Comparison of ENCODE assay signal across 6 cellular contexts in the genomic region with DNA sequence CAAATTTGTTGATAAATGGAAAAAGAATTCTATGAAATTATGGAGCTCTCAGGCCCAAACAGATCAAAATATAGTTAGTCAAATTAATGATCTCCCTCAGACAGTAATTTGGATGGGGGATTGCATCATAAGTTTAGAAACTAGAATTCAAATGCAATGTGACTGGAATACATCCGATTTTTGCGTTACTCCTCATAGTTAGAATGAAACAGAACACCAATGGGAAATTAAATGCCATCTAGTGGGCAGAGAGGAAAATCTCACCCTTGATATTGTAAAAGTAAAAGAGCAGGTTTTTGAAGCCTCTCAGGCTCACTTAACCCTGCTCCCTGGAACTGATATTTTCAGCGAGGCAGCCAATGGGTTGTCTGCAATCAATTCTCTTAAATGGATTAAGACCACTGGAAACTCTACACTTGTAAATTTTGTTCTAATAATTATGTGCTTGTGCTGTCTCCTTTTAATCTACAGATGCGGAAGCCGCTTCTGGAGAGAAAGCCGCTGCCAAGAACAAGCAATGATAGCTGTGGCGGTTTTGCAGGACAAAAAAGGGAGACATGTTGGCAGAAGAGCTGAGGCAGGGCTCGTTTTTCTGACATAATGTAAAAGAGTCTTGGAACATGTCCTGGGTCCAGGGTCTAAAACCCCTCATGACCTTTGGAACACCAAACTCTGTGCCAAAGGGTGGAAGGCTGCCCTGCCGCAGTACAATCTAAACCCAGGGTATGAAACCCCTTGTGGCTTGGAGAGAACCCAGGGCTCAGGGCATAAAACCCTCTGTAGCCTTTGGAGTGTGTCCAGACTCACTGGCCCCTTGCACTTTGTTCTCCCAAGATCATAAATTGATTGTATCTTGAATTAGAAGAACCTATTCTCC. TPM values are rescaled to one million over a fixed set of nuclear protein-coding genes. Genes with fewer than 3 reads are reported as not detected.
A peak's percentile ranks its signal among the peaks of the same experiment; 100 is the strongest.
DNase-seq lines count a peak whose midpoint lies in the region; ATAC-seq, FAIRE-seq and TF ChIP-seq lines count a peak whose summit lies in the region.

No MANE protein-coding gene starts in this region.

- no peak overlapping the region for H2BK15ac ChIP-seq in H1 (ENCODE audit: low read length)

- H3K27me3 ChIP-seq in Karpas-422 (ENCODE audit: low read length), result no peaks in the 10 kb centered on the region
- no peaks in the 10 kb centered on the region for H3K27me3 ChIP-seq in H1 (replicated peaks in 1 of 4; ENCODE audit: control insufficient read depth in 3 of 4, extremely low read depth in 1 of 4, insufficient read depth in 3 of 4, low read length in 3 of 4)

- H2BK12ac ChIP-seq in H1 (ENCODE audit: low read depth, low read length), result no peak overlapping the region

- H2BK5ac ChIP-seq in H1 (ENCODE audit: low read depth, low read length), result no peak overlapping the region

- H3K36me3 ChIP-seq in Karpas-422 (ENCODE audit: insufficient read depth, low read length) (peaks cover 28% of the 10 kb centered on the region), H1 (ENCODE audit: control insufficient read depth in 2 of 4, insufficient read depth in 4 of 4, low read length in 3 of 4) (peaks cover 0 to 11% (median 7%) of the 10 kb centered on the region in 4 experiments; a peak in 5 of 8 replicates)

- DNase-seq in Ammon's horn (ENCODE audit: low spot score) (peak; percentile 46), Karpas-422 (peak; percentile 72), H1 (ENCODE audit: low read depth in 1 of 2, low spot score in 2 of 2) (no peak), stromal cell of bone marrow (ENCODE audit: low read depth) (peak; percentile 35)
- DNase-seq in stimulated activated CD4-positive, alpha-beta T cell treated with anti-CD3 and anti-CD28 coated beads, Interleukin-1b, Interleukin-23, amount 100 ng/mL, for 48 hours, result no peak

- TF ChIP-seq CTCF in H1 (IDR thresholded peaks at IDR 0.05; ENCODE audit: control extremely low read depth in 1 of 3, insufficient read depth in 1 of 3, low read depth in 1 of 3, low read length in 3 of 3), result peak in 2 of 3 experiments; percentile 15 to 59; a peak in 2 of 4 replicates

- H3K9me3 ChIP-seq in Karpas-422 (ENCODE audit: low read length) (peaks cover 22% of the 10 kb centered on the region), H1 (ENCODE audit: insufficient read depth in 2 of 2, low read depth in 1 of 2, low read length in 1 of 2) (no peaks in the 10 kb centered on the region)

- H3K79me2 ChIP-seq in Karpas-422 (ENCODE audit: low read length) (peaks cover 23% of the 10 kb centered on the region), H1 (ENCODE audit: control insufficient read depth in 1 of 2, insufficient read depth in 2 of 2, low read length in 2 of 2) (no peaks in the 10 kb centered on the region; a peak in 1 of 4 replicates)

- H3K27ac ChIP-seq in Karpas-422 (ENCODE audit: low read length) (no peak overlapping the region), H1 (ENCODE audit: low read depth, low read length) (no peak overlapping the region)

- TF ChIP-seq POLR2A in H1 (IDR thresholded peaks at IDR 0.05; ENCODE audit: control extremely low read depth in 1 of 2, low read depth in 2 of 2, low read length in 2 of 2), result no peak
- TF ChIP-seq POLR2A in GM18505 (IDR thresholded peaks at IDR 0.05; ENCODE audit: borderline replicate concordance, extremely low read depth, insufficient read depth, insufficient read length), result no peak

- no peaks in the 10 kb centered on the region; the same call in 1 of the 2 replicates for H3K79me1 ChIP-seq in H1 (ENCODE audit: low read depth, low read length)

- H2AK5ac ChIP-seq in H1 (ENCODE audit: low read depth, low read length), result no peak overlapping the region

- H3K4me1 ChIP-seq in Karpas-422 (ENCODE audit: low read length), result peaks cover 16% of the 10 kb centered on the region
- H3K4me1 ChIP-seq in H1 (replicated peaks in 1 of 4; ENCODE audit: control insufficient read depth in 3 of 4, insufficient read depth in 4 of 4, low read length in 3 of 4), result no peaks in the 10 kb centered on the region

- no peak overlapping the region for H3K4ac ChIP-seq in H1 (replicated peaks; ENCODE audit: insufficient read length, low read depth, low read length)

- H3K56ac ChIP-seq in H1 (replicated peaks; ENCODE audit: insufficient read length, low read depth, low read length), result no peak overlapping the region

- H3K23ac ChIP-seq in H1 (ENCODE audit: insufficient read length), result no peak overlapping the region

- no peak overlapping the region for H3K4me2 ChIP-seq in Karpas-422 (ENCODE audit: low read depth, low read length, poor library complexity, severe bottlenecking)
- H3K4me2 ChIP-seq in H1 (ENCODE audit: insufficient read depth in 1 of 2, low read depth in 2 of 2, low read length in 2 of 2), result no peak overlapping the region

- CTCF ChIA-PET in H1 (lab: Charles Lee; ENCODE audit: partially characterized antibody), result interaction anchor here (0.7 to 2.0 kb wide), 13 partner anchors 8 to 165 kb away, joined by 3 to 13 read pairs (median 3); a partner anchor contains a TSS

- H4K5ac ChIP-seq in H1 (ENCODE audit: insufficient read length, low read depth, low read length), result no peak overlapping the region

- no peak for TF ChIP-seq EP300 in H1 (IDR thresholded peaks at IDR 0.05; ENCODE audit: borderline replicate concordance in 1 of 2, low read depth in 2 of 2, low read length in 2 of 2)

- no peaks in the 10 kb centered on the region for H3K23me2 ChIP-seq in H1 (ENCODE audit: low read depth, low read length)

- WGBS in H1 (ENCODE audit: extremely low coverage in 1 of 2, insufficient coverage in 1 of 2, insufficient read length in 1 of 2, insufficient replicate concordance in 2 of 2, low coverage in 1 of 2, low lambda C conversion rate in 2 of 2, missing lambda C conversion rate in 1 of 2), 2 experiments, result 71% methylated on average over 9 of the region's 9 CpGs; no CpG with 5 or more reads in 1 of the 2 experiments

- H4K20me1 ChIP-seq in Karpas-422 (ENCODE audit: insufficient read depth, low read depth, low read length) (no peaks in the 10 kb centered on the region), H1 (replicated peaks in 1 of 2; ENCODE audit: control insufficient read depth in 1 of 2, insufficient read depth in 2 of 2, low read length in 2 of 2) (no peaks in the 10 kb centered on the region)

- no peak overlapping the region for H4K91ac ChIP-seq in H1 (replicated peaks; ENCODE audit: insufficient read length, low read length)

- no peak overlapping the region for H4K8ac ChIP-seq in H1 (ENCODE audit: extremely low read depth, insufficient read depth, low read length)

- H3K4me3 ChIP-seq in Karpas-422 (ENCODE audit: low read length), result no peak overlapping the region
- no peak overlapping the region for H3K4me3 ChIP-seq in H1 (ENCODE audit: extremely low read depth in 1 of 4, insufficient read depth in 2 of 4, low read depth in 3 of 4, low read length in 4 of 4)

- H3K9me2 ChIP-seq in Karpas-422 (replicated peaks; ENCODE audit: insufficient read depth, low read length), result no peaks in the 10 kb centered on the region

- H2AFZ ChIP-seq in Karpas-422 (ENCODE audit: low read length) (no peak overlapping the region), H1 (ENCODE audit: low read length) (no peak overlapping the region)

- H3K9ac ChIP-seq in Karpas-422 (ENCODE audit: low read length) (no peak overlapping the region), H1 (replicated peaks in 1 of 4; ENCODE audit: extremely low read depth in 1 of 4, low read depth in 3 of 4, low read length in 3 of 4) (no peak overlapping the region)

- no peak overlapping the region for H3K18ac ChIP-seq in H1 (ENCODE audit: extremely low read depth, low read length)

- no peak overlapping the region for H3K14ac ChIP-seq in H1 (ENCODE audit: insufficient read length)

- no peak overlapping the region for H2BK120ac ChIP-seq in H1 (replicated peaks; ENCODE audit: low read depth, low read length)

- no peak overlapping the region for H2BK20ac ChIP-seq in H1 (ENCODE audit: low read length)

- TF ChIP-seq RAD21 in H1 (IDR thresholded peaks at IDR 0.05 in 1 of 2, conservative IDR thresholded peaks at IDR 0.05 in 1 of 2; ENCODE audit: low read depth in 2 of 2, low read length in 2 of 2), result peak; percentile 34 to 51

- POLR2A ChIA-PET in H1 (lab: Charles Lee; ENCODE audit: partially characterized antibody), result interaction anchor here (0.7 to 4.3 kb wide), 12 partner anchors 11 to 157 kb away, joined by 3 to 28 read pairs (median 3); a partner anchor contains a TSS

- no peak for ATAC-seq in GM18505 (IDR thresholded peaks at IDR 0.05; ENCODE audit: unreplicated experiment)

- FAIRE-seq in H1 (lab: Jason Lieb, UNC), result peak; percentile 50

RNA-seq across cellular contexts. Expression of a gene that starts 12.9 kb away (rescaled TPM):
- 12.3 TPM in 2 replicates for total RNA-seq in Karpas-422 (2014; rRNA removed; shearing (Covaris generic); ENCODE audit: low replicate concordance)
- 19.2 and 19.7 TPM in 2 replicates for total RNA-seq in H1 (2021; fragmentation: NEBNext Ultra II Directional; extraction: Animal tissue kit (Norgen Biotek cat#: 25700))
- 4.4 and 5.4 TPM in 2 replicates for polyA plus RNA-seq in H1 (2011; rRNA removed)
- polyA plus RNA-seq in H1 (2011; cell fraction: cytosol; rRNA removed), result 8.2 TPM
- polyA plus RNA-seq in H1 (2011; cell fraction: nucleus; rRNA removed), result 9.6 TPM
- 8.6 to 10.5 TPM (median 10.1 TPM) in 4 replicates for polyA plus RNA-seq in H1 (2012, experiment 1 of 2)
- polyA plus RNA-seq in H1 (2012, experiment 2 of 2), result 0.76 TPM
- 7.0 TPM for polyA plus RNA-seq in H1 (2013, experiment 1 of 2)
- polyA plus RNA-seq in H1 (2013, experiment 2 of 2), result 6.7 TPM
- polyA minus RNA-seq in H1 (2011; rRNA and poly(A)+ RNA removed), result 16.5 and 19.3 TPM in 2 replicates
- polyA minus RNA-seq in H1 (2011; cell fraction: cytosol; rRNA and poly(A)+ RNA removed), result 8.0 TPM
- polyA minus RNA-seq in H1 (2011; cell fraction: nucleus; rRNA and poly(A)+ RNA removed), result 16.1 TPM

RNA-seq across cellular contexts. Expression of a gene that starts 14.7 kb away (rescaled TPM):
- 16.3 and 24.2 TPM in 2 replicates for total RNA-seq in Karpas-422 (2014; rRNA removed; shearing (Covaris generic); ENCODE audit: low replicate concordance)
- total RNA-seq in H1 (2021; fragmentation: NEBNext Ultra II Directional; extraction: Animal tissue kit (Norgen Biotek cat#: 25700)), result 90.7 and 90.9 TPM in 2 replicates
- 99.6 and 110 TPM in 2 replicates for polyA plus RNA-seq in H1 (2011; rRNA removed)
- polyA plus RNA-seq in H1 (2011; cell fraction: cytosol; rRNA removed), result 66.5 TPM
- 74.2 TPM for polyA plus RNA-seq in H1 (2011; cell fraction: nucleus; rRNA removed)
- 53.1 to 76.6 TPM (median 64.5 TPM) in 4 replicates for polyA plus RNA-seq in H1 (2012, experiment 1 of 2)
- polyA plus RNA-seq in H1 (2012, experiment 2 of 2), result 46.8 TPM
- 39.2 TPM for polyA plus RNA-seq in H1 (2013, experiment 1 of 2)
- polyA plus RNA-seq in H1 (2013, experiment 2 of 2), result 39.8 TPM
- polyA minus RNA-seq in H1 (2011; rRNA and poly(A)+ RNA removed), result 125 and 160 TPM in 2 replicates
- 63.5 TPM for polyA minus RNA-seq in H1 (2011; cell fraction: cytosol; rRNA and poly(A)+ RNA removed)
- polyA minus RNA-seq in H1 (2011; cell fraction: nucleus; rRNA and poly(A)+ RNA removed), result 209 TPM

RNA-seq across cellular contexts. Expression of a gene that starts 31.7 kb away (rescaled TPM):
- 0.14 and 0.22 TPM in 2 replicates for total RNA-seq in Karpas-422 (2014; rRNA removed; shearing (Covaris generic); ENCODE audit: low replicate concordance)
- total RNA-seq in H1 (2021; fragmentation: NEBNext Ultra II Directional; extraction: Animal tissue kit (Norgen Biotek cat#: 25700)), result 18.5 and 18.8 TPM in 2 replicates
- 8.1 and 10.5 TPM in 2 replicates for polyA plus RNA-seq in H1 (2011; rRNA removed)
- polyA plus RNA-seq in H1 (2011; cell fraction: cytosol; rRNA removed), result 11.7 TPM
- polyA plus RNA-seq in H1 (2011; cell fraction: nucleus; rRNA removed), result 14.5 TPM
- 10.7 to 18.0 TPM (median 14.1 TPM) in 4 replicates for polyA plus RNA-seq in H1 (2012, experiment 1 of 2)
- 1.3 TPM for polyA plus RNA-seq in H1 (2012, experiment 2 of 2)
- 12.0 TPM for polyA plus RNA-seq in H1 (2013, experiment 1 of 2)
- 11.7 TPM for polyA plus RNA-seq in H1 (2013, experiment 2 of 2)
- polyA minus RNA-seq in H1 (2011; rRNA and poly(A)+ RNA removed), result 15.6 and 18.7 TPM in 2 replicates
- 16.3 TPM for polyA minus RNA-seq in H1 (2011; cell fraction: cytosol; rRNA and poly(A)+ RNA removed)
- polyA minus RNA-seq in H1 (2011; cell fraction: nucleus; rRNA and poly(A)+ RNA removed), result 28.4 TPM

RNA-seq across cellular contexts. Expression of a gene that starts 44.0 kb away (rescaled TPM):
- total RNA-seq in Karpas-422 (2014; rRNA removed; shearing (Covaris generic); ENCODE audit: low replicate concordance), result 0.75 and 3.8 TPM in 2 replicates
- total RNA-seq in H1 (2021; fragmentation: NEBNext Ultra II Directional; extraction: Animal tissue kit (Norgen Biotek cat#: 25700)), result 13.5 and 14.2 TPM in 2 replicates
- 5.7 and 6.1 TPM in 2 replicates for polyA plus RNA-seq in H1 (2011; rRNA removed)
- 9.8 TPM for polyA plus RNA-seq in H1 (2011; cell fraction: cytosol; rRNA removed)
- polyA plus RNA-seq in H1 (2011; cell fraction: nucleus; rRNA removed), result 6.3 TPM
- 8.2 to 12.6 TPM (median 9.5 TPM) in 4 replicates for polyA plus RNA-seq in H1 (2012, experiment 1 of 2)
- polyA plus RNA-seq in H1 (2012, experiment 2 of 2), result 1.6 TPM
- 8.8 TPM for polyA plus RNA-seq in H1 (2013, experiment 1 of 2)
- polyA plus RNA-seq in H1 (2013, experiment 2 of 2), result 8.8 TPM
- 18.7 and 25.7 TPM in 2 replicates for polyA minus RNA-seq in H1 (2011; rRNA and poly(A)+ RNA removed)
- polyA minus RNA-seq in H1 (2011; cell fraction: cytosol; rRNA and poly(A)+ RNA removed), result 14.4 TPM
- polyA minus RNA-seq in H1 (2011; cell fraction: nucleus; rRNA and poly(A)+ RNA removed), result 15.5 TPM

RNA-seq across cellular contexts. Expression of a gene that starts 53.9 kb away (rescaled TPM):
- 22.2 and 36.4 TPM in 2 replicates for total RNA-seq in Karpas-422 (2014; rRNA removed; shearing (Covaris generic); ENCODE audit: low replicate concordance)
- total RNA-seq in H1 (2021; fragmentation: NEBNext Ultra II Directional; extraction: Animal tissue kit (Norgen Biotek cat#: 25700)), result 41.5 and 42.1 TPM in 2 replicates
- polyA plus RNA-seq in H1 (2011; rRNA removed), result 17.4 and 18.1 TPM in 2 replicates
- 16.2 TPM for polyA plus RNA-seq in H1 (2011; cell fraction: cytosol; rRNA removed)
- 20.1 TPM for polyA plus RNA-seq in H1 (2011; cell fraction: nucleus; rRNA removed)
- polyA plus RNA-seq in H1 (2012, experiment 1 of 2), result 16.8 to 19.8 TPM (median 18.6 TPM) in 4 replicates
- 4.3 TPM for polyA plus RNA-seq in H1 (2012, experiment 2 of 2)
- polyA plus RNA-seq in H1 (2013, experiment 1 of 2), result 19.7 TPM
- 17.0 TPM for polyA plus RNA-seq in H1 (2013, experiment 2 of 2)
- 24.8 and 34.3 TPM in 2 replicates for polyA minus RNA-seq in H1 (2011; rRNA and poly(A)+ RNA removed)
- 20.0 TPM for polyA minus RNA-seq in H1 (2011; cell fraction: cytosol; rRNA and poly(A)+ RNA removed)
- polyA minus RNA-seq in H1 (2011; cell fraction: nucleus; rRNA and poly(A)+ RNA removed), result 24.2 TPM

Comparison
In these comparisons a context has a peak if more than half of its experiments do, and no peak if none do; other contexts are left out.
1. DNase-seq: peak in Ammon's horn (single experiment), Karpas-422 (single experiment) and stromal cell of bone marrow (single experiment); none in H1 (0 of 2) and stimulated activated CD4-positive, alpha-beta T cell treated with anti-CD3 and anti-CD28 coated beads, Interleukin-1b, Interleukin-23, amount 100 ng/mL, for 48 hours (single experiment).
2. RNA of a gene that starts 31.7 kb away (total RNA-seq): 18.5 to 18.8 TPM in H1; 0.14 to 0.22 TPM in Karpas-422; every median in the first group is over 10 times any median in the second.